In the genomic region with DNA sequence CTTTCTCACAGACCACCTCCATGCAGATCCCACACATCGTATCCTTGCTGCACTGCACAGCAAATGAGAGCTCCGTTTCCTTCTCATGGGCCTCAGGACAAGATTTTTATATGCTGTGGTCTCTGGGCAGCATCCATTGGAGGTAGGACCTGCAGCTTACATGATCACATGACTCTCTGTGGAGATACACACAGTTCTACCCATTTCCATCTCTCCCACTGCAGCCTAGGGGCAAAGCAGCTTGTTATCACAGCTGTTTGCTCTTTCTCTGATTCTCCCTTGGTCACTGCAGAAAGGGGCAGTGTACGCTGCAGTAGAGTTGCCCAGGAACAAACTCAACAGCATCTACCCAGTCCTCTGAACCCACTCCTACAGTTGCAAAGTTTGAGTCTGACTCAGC, we compare ENCODE assay signal across 25 cellular contexts. TPM values are rescaled to one million over a fixed set of nuclear protein-coding genes. Genes with fewer than 3 reads are reported as not detected.
"Had no signal": no experiment of that assay in that cellular context is flagged by ENCODE, and none has a peak within 500 bp of the region (broad histone marks: within the 10 kb centered on the region; RNA-seq: fewer than 3 reads in every experiment).

No MANE protein-coding gene starts in this region.

- H3K4me3 ChIP-seq: dorsolateral prefrontal cortex, lower lobe of right lung, ovary, psoas muscle, suprapubic skin, transverse colon, upper lobe of right lung, uterus had no signal

- H3K9me3 Mint-ChIP-seq: naive thymus-derived CD8-positive, alpha-beta T cell; stimulated activated naive CD8-positive, alpha-beta T cell treated with anti-CD3 and anti-CD28 coated beads, Interleukin-15, amount 100 ng/mL, for 72 hours had no signal

- H3K27ac Mint-ChIP-seq: immature natural killer cell; naive thymus-derived CD8-positive, alpha-beta T cell; nephron progenitor cell; stimulated activated naive CD8-positive, alpha-beta T cell treated with anti-CD3 and anti-CD28 coated beads, Interleukin-15, amount 100 ng/mL, for 72 hours had no signal

- H3K9me3 ChIP-seq: lower lobe of right lung, ovary, psoas muscle, suprapubic skin, transverse colon, upper lobe of right lung, uterus had no signal

- H3K27ac ChIP-seq: dorsolateral prefrontal cortex, lower lobe of right lung, ovary, psoas muscle, suprapubic skin, transverse colon, upper lobe of right lung, uterus had no signal

- FAIRE-seq: frontal cortex, keratinocyte, small intestine had no signal

- H3K4me3 Mint-ChIP-seq: immature natural killer cell; naive thymus-derived CD8-positive, alpha-beta T cell; nephron progenitor cell; stimulated activated naive CD8-positive, alpha-beta T cell treated with anti-CD3 and anti-CD28 coated beads, Interleukin-15, amount 100 ng/mL, for 72 hours had no signal

- ATAC-seq: left ventricle myocardium superior; lower lobe of right lung; naive thymus-derived CD8-positive, alpha-beta T cell; psoas muscle; right cardiac atrium; stimulated activated naive CD8-positive, alpha-beta T cell treated with anti-CD3 and anti-CD28 coated beads, Interleukin-15, amount 100 ng/mL, for 72 hours; upper lobe of right lung had no signal

- H3K4me1 Mint-ChIP-seq: immature natural killer cell; naive thymus-derived CD8-positive, alpha-beta T cell had no signal

- H3K4me1 ChIP-seq: lower lobe of right lung, psoas muscle, suprapubic skin, upper lobe of right lung, uterus had no signal

- H3K27me3 ChIP-seq: ovary, uterus had no signal

- H3K36me3 ChIP-seq: lower lobe of right lung, ovary, suprapubic skin, transverse colon, upper lobe of right lung, uterus had no signal

- H3K36me3 Mint-ChIP-seq: immature natural killer cell; naive thymus-derived CD8-positive, alpha-beta T cell had no signal

- DNase-seq: dorsolateral prefrontal cortex; effector CD4-positive, alpha-beta T cell; hypothalamus; immature natural killer cell; left ventricle myocardium superior; lower lobe of right lung; naive thymus-derived CD8-positive, alpha-beta T cell; nephron progenitor cell; occipital lobe; ovary; posterior cingulate gyrus; psoas muscle; right cardiac atrium; small intestine; stimulated activated CD4-positive, alpha-beta T cell treated with anti-CD3 and anti-CD28 coated beads, Interleukin-15, amount 100 ng/mL, for 24 hours; stimulated activated CD4-positive, alpha-beta T cell treated with anti-CD3 and anti-CD28 coated beads, Interleukin-2, amount 100 ng/mL, for 48 hours; stimulated activated naive CD4-positive, alpha-beta T cell; stimulated activated naive CD8-positive, alpha-beta T cell treated with anti-CD3 and anti-CD28 coated beads, Interleukin-15, amount 100 ng/mL, for 72 hours; transverse colon; upper lobe of right lung; uterus had no signal

RNA-seq across cellular contexts. Expression of gene ZNF334, which starts 48.9 kb away (rescaled TPM):
- total RNA-seq: myocyte had no signal
